Comparison of ENCODE assay signal across 8 cellular contexts in genomic region chr1:116569776-116570357, GRCh38. TPM values are rescaled to one million over a fixed set of nuclear protein-coding genes. Genes with fewer than 3 reads are reported as not detected.
DNase-seq lines count a peak whose midpoint lies in the region; ATAC-seq lines count a peak whose summit lies in the region.

No MANE protein-coding gene starts in this region.

- no peaks in the 10 kb centered on the region for H3K27me3 Mint-ChIP-seq in memory B cell
- peaks cover 14% of the 10 kb centered on the region for H3K27me3 Mint-ChIP-seq in stimulated activated naive CD8-positive, alpha-beta T cell treated with anti-CD3 and anti-CD28 coated beads, Interleukin-15, Interleukin-2, amounts not matched to agents 100 ng/mL and 50 ng/mL, for 24 hours

- peak overlapping the region; percentile 97 for H3K27ac Mint-ChIP-seq in memory B cell
- H3K27ac Mint-ChIP-seq in stimulated activated naive CD8-positive, alpha-beta T cell treated with anti-CD3 and anti-CD28 coated beads, Interleukin-15, Interleukin-2, amounts not matched to agents 100 ng/mL and 50 ng/mL, for 24 hours = peak overlapping the region; percentile 90

- H3K27ac ChIP-seq in cingulate gyrus (ENCODE audit: low read depth, low read length) = peak overlapping the region; percentile 62

- peaks cover 3% of the 10 kb centered on the region for H3K9me3 Mint-ChIP-seq in memory B cell
- no peaks in the 10 kb centered on the region for H3K9me3 Mint-ChIP-seq in stimulated activated naive CD8-positive, alpha-beta T cell treated with anti-CD3 and anti-CD28 coated beads, Interleukin-15, Interleukin-2, amounts not matched to agents 100 ng/mL and 50 ng/mL, for 24 hours

- DNase-seq in CD1c-positive myeloid dendritic cell (ENCODE audit: extremely low spot score) = peak; percentile 35
- peak; percentile 46 for DNase-seq in T-helper 9 cell
- DNase-seq in memory B cell (ENCODE audit: low spot score in 2 of 2) = peak in 1 of 2 donors; percentile 29
- DNase-seq in cerebellum (ENCODE audit: low spot score) = no peak
- no peak for DNase-seq in NCI-H226

- peaks cover 6% of the 10 kb centered on the region for H3K36me3 Mint-ChIP-seq in memory B cell
- peaks cover 33% of the 10 kb centered on the region for H3K36me3 Mint-ChIP-seq in stimulated activated naive CD8-positive, alpha-beta T cell treated with anti-CD3 and anti-CD28 coated beads, Interleukin-15, Interleukin-2, amounts not matched to agents 100 ng/mL and 50 ng/mL, for 24 hours (ENCODE audit: low read depth)

- H3K4me3 Mint-ChIP-seq in memory B cell = peak overlapping the region; percentile 94
- peak overlapping the region; percentile 91 for H3K4me3 Mint-ChIP-seq in stimulated activated naive CD8-positive, alpha-beta T cell treated with anti-CD3 and anti-CD28 coated beads, Interleukin-15, Interleukin-2, amounts not matched to agents 100 ng/mL and 50 ng/mL, for 24 hours

- ATAC-seq in HG02973 (IDR thresholded peaks at IDR 0.05; ENCODE audit: unreplicated experiment) = peak; percentile 20
- peak; percentile 25 for ATAC-seq in memory B cell (ENCODE audit: low read depth)

- H3K4me1 Mint-ChIP-seq in memory B cell = peaks cover 42% of the 10 kb centered on the region
- peaks cover 78% of the 10 kb centered on the region for H3K4me1 Mint-ChIP-seq in stimulated activated naive CD8-positive, alpha-beta T cell treated with anti-CD3 and anti-CD28 coated beads, Interleukin-15, Interleukin-2, amounts not matched to agents 100 ng/mL and 50 ng/mL, for 24 hours (ENCODE audit: low read depth)

RNA-seq across cellular contexts. Expression of gene CD58, which starts 1.0 kb away (rescaled TPM):
- total RNA-seq in cerebellum = 7.7 TPM

Comparison
In these comparisons a context has a peak if more than half of its experiments do, and no peak if none do; other contexts are left out.
1. DNase-seq: peak in CD1c-positive myeloid dendritic cell (single experiment) and T-helper 9 cell (single experiment); none in cerebellum (single experiment) and NCI-H226 (single experiment).